7 cellular contexts compared by ENCODE assay signal in genomic region chr1:45304311-45305081, GRCh38. TPM values are rescaled to one million over a fixed set of nuclear protein-coding genes. Genes with fewer than 3 reads are reported as not detected.
A peak's percentile ranks its signal among the peaks of the same experiment; 100 is the strongest.
DNase-seq lines count a peak whose midpoint lies in the region; ATAC-seq and TF ChIP-seq lines count a peak whose summit lies in the region.

No MANE protein-coding gene starts in this region.

- intact Hi-C loops in activated CD8-positive, alpha-beta T cell treated with anti-CD3 and anti-CD28 coated beads for 36 hours (cut with micrococcal nuclease), result loop anchor here (5.0 to 10.0 kb wide), 2 partner anchors 33 to 500 kb away; partner anchors contain the start of genes BTBD19, DYNLT4 and PLK3

- CTCF ChIA-PET in activated CD8-positive, alpha-beta T cell treated with anti-CD3 and anti-CD28 coated beads for 36 hours (lab: Charles Lee), result interaction anchor here (0.9 to 13.9 kb wide), 7 partner anchors 23 to 574 kb away, joined by 3 to 321 read pairs (median 4); partner anchors contain the start of genes HECTD3 and UROD

- peaks cover 40% of the 10 kb centered on the region for H3K4me1 Mint-ChIP-seq in activated CD8-positive, alpha-beta T cell treated with anti-CD3 and anti-CD28 coated beads for 36 hours (ENCODE audit: low read depth)
- peaks cover 2% of the 10 kb centered on the region for H3K4me1 Mint-ChIP-seq in glutamatergic neuron (ENCODE audit: low read depth, unreplicated experiment)

- H3K4me1 ChIP-seq in rectal smooth muscle tissue (ENCODE audit: control insufficient read depth, insufficient read depth, low read length), result no peaks in the 10 kb centered on the region

- H3K36me3 ChIP-seq in rectal smooth muscle tissue (ENCODE audit: control insufficient read depth, insufficient read depth, low read length), result no peaks in the 10 kb centered on the region

- H3K9ac ChIP-seq in rectal smooth muscle tissue (ENCODE audit: low read length), result peak overlapping the region; percentile 42

- DNase-seq in GM12864 (ENCODE audit: low read depth) (no peak), glutamatergic neuron (no peak), NCI-H345 treated with DMSO at 0.1 percent for 48 hours (lab: John Stamatoyannopoulos, UW; ENCODE audit: unreplicated experiment) (no peak)
- peak; percentile 46 for DNase-seq in activated CD8-positive, alpha-beta T cell treated with anti-CD3 and anti-CD28 coated beads for 36 hours

- peak overlapping the region; percentile 90 for H3K27ac ChIP-seq in rectal smooth muscle tissue (ENCODE audit: low read depth, low read length)

- H3K27me3 Mint-ChIP-seq in activated CD8-positive, alpha-beta T cell treated with anti-CD3 and anti-CD28 coated beads for 36 hours, result no peaks in the 10 kb centered on the region
- peaks cover 2% of the 10 kb centered on the region for H3K27me3 Mint-ChIP-seq in glutamatergic neuron (ENCODE audit: unreplicated experiment)

- H3K27ac Mint-ChIP-seq in activated CD8-positive, alpha-beta T cell treated with anti-CD3 and anti-CD28 coated beads for 36 hours, result peak overlapping the region; percentile 98
- H3K27ac Mint-ChIP-seq in glutamatergic neuron (ENCODE audit: unreplicated experiment), result peak overlapping the region; percentile 86

- H3K36me3 Mint-ChIP-seq in activated CD8-positive, alpha-beta T cell treated with anti-CD3 and anti-CD28 coated beads for 36 hours (ENCODE audit: low read depth), result peaks cover 5% of the 10 kb centered on the region
- H3K36me3 Mint-ChIP-seq in glutamatergic neuron (ENCODE audit: unreplicated experiment), result no peaks in the 10 kb centered on the region

- no peaks in the 10 kb centered on the region for H3K27me3 ChIP-seq in rectal smooth muscle tissue (ENCODE audit: control insufficient read depth, insufficient read depth, low read length)

- TF ChIP-seq CTCF in GM12864 (IDR thresholded peaks at IDR 0.05; ENCODE audit: low read depth, low read length, missing control alignments), result no peak
- TF ChIP-seq CTCF in activated CD8-positive, alpha-beta T cell treated with anti-CD3 and anti-CD28 coated beads for 36 hours (IDR thresholded peaks at IDR 0.05), result no peak
- no peak for TF ChIP-seq CTCF in glutamatergic neuron (IDR thresholded peaks at IDR 0.05; ENCODE audit: partially characterized antibody, unreplicated experiment)

- ATAC-seq in HG03439 (IDR thresholded peaks at IDR 0.05; ENCODE audit: unreplicated experiment) (peak; percentile 7), GM18861 (IDR thresholded peaks at IDR 0.05; ENCODE audit: unreplicated experiment) (no peak)
- ATAC-seq in activated CD8-positive, alpha-beta T cell treated with anti-CD3 and anti-CD28 coated beads for 36 hours, result no peak

- POLR2A ChIA-PET in activated CD8-positive, alpha-beta T cell treated with anti-CD3 and anti-CD28 coated beads for 36 hours (lab: Charles Lee), result interaction anchor here (1.0 to 4.7 kb wide), 14 partner anchors 22 to 583 kb away, joined by 3 to 58 read pairs (median 6); partner anchors contain the start of genes HECTD3, HPDL, MUTYH and RNU5D-1

- H3K4me3 Mint-ChIP-seq in activated CD8-positive, alpha-beta T cell treated with anti-CD3 and anti-CD28 coated beads for 36 hours, result peak overlapping the region; percentile 91
- peak overlapping the region; percentile 88 for H3K4me3 Mint-ChIP-seq in glutamatergic neuron (ENCODE audit: unreplicated experiment)

- H3K4me3 ChIP-seq in GM12864 (ENCODE audit: low read depth, low read length), result peak overlapping the region; percentile 66
- H3K4me3 ChIP-seq in rectal smooth muscle tissue (ENCODE audit: low read length), result peak overlapping the region; percentile 93

- H3K9me3 Mint-ChIP-seq in activated CD8-positive, alpha-beta T cell treated with anti-CD3 and anti-CD28 coated beads for 36 hours, result no peaks in the 10 kb centered on the region
- H3K9me3 Mint-ChIP-seq in glutamatergic neuron (ENCODE audit: unreplicated experiment), result peaks cover 3% of the 10 kb centered on the region

RNA-seq across cellular contexts. Expression of gene HPDL, which starts 22.2 kb away (rescaled TPM):
- total RNA-seq in activated CD8-positive, alpha-beta T cell treated with anti-CD3 and anti-CD28 coated beads for 36 hours, result 10 to 100 TPM; 37.5 to 39.8 TPM
- 2.3 TPM for total RNA-seq in glutamatergic neuron (ENCODE audit: unreplicated experiment)

RNA-seq across cellular contexts. Expression of gene TOE1, which starts 35.5 kb away (rescaled TPM):
- 10 to 100 TPM; 25.7 to 28.1 TPM for total RNA-seq in activated CD8-positive, alpha-beta T cell treated with anti-CD3 and anti-CD28 coated beads for 36 hours
- total RNA-seq in glutamatergic neuron (ENCODE audit: unreplicated experiment), result 7.5 TPM

RNA-seq across cellular contexts. Expression of gene MUTYH, which starts 35.7 kb away (rescaled TPM):
- 10 to 100 TPM; 51.4 to 54.5 TPM for total RNA-seq in activated CD8-positive, alpha-beta T cell treated with anti-CD3 and anti-CD28 coated beads for 36 hours
- 33.7 TPM for total RNA-seq in glutamatergic neuron (ENCODE audit: unreplicated experiment)

Comparison
In these comparisons a context has a peak if more than half of its experiments do, and no peak if none do; other contexts are left out.
1. RNA of gene HPDL, which starts 22.2 kb away (total RNA-seq): 37.5 to 39.8 TPM in activated CD8-positive, alpha-beta T cell treated with anti-CD3 and anti-CD28 coated beads for 36 hours; 2.3 TPM in glutamatergic neuron (single experiment); every median in the first group is over 10 times any median in the second.